16 cellular contexts compared by ENCODE assay signal in the genomic region with DNA sequence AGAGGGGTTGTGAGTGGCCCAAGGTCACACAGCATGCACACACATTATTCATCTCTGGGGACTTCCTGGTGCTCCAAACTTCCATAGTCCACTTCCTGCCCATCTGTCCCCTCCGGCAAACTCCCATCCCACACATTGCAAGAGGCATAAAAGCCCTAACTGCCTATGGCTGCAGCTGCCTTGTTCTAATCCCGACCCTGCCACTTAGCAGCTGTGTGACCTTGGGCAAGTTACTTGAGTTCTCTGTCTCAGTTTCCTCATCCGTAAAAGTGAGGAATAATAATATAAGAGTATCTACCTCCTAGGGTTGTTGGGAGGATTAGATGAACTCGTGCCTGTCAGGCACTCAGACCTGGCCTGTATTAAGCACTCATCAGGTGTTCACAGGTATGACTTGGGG.
"Had no signal": no experiment of that assay in that cellular context is flagged by ENCODE, and none has a peak within 500 bp of the region (broad histone marks: within the 10 kb centered on the region; RNA-seq: fewer than 3 reads in every experiment).

No MANE protein-coding gene starts in this region.

- H3K4me3 ChIP-seq: esophagus muscularis mucosa, gastroesophageal sphincter, heart right ventricle, tibial artery had no signal

- H3K9me3 ChIP-seq: esophagus muscularis mucosa, gastroesophageal sphincter, tibial artery had no signal

- H3K27ac ChIP-seq: esophagus muscularis mucosa, gastroesophageal sphincter, heart right ventricle, tibial artery had no signal

- ATAC-seq: activated CD8-positive, alpha-beta T cell treated with anti-CD3 and anti-CD28 coated beads, Interleukin-2, amount 10 ng/mL, durations not matched to agents 7 days and 5 days; gastroesophageal sphincter; heart right ventricle; natural killer cell; stimulated activated naive CD8-positive, alpha-beta T cell treated with anti-CD3 and anti-CD28 coated beads, Interleukin-15, Interleukin-2, amounts not matched to agents 100 U/mL and 50 U/mL, for 24 hours had no signal

- H3K27me3 ChIP-seq: esophagus muscularis mucosa, gastroesophageal sphincter, heart right ventricle, tibial artery had no signal

- DNase-seq: activated CD4-positive, alpha-beta T cell treated with anti-CD3 and anti-CD28 coated beads, Interleukin-2, amount 10 ng/mL, durations not matched to agents 7 days and 5 days; activated CD4-positive, CD25-positive, alpha-beta regulatory T cell; activated CD8-positive, alpha-beta T cell treated with anti-CD3 and anti-CD28 coated beads, Interleukin-2, amount 10 ng/mL, durations not matched to agents 7 days and 5 days; activated naive CD4-positive, alpha-beta T cell treated with anti-CD3 and anti-CD28 coated beads, Interleukin-2, amount 50 U/mL, for 16 hours; activated T-cell treated with anti-CD3 and anti-CD28 coated beads, Interleukin-2, amount 50 U/mL, for 24 hours; aorta; effector CD4-positive, alpha-beta T cell; heart right ventricle; mesendoderm; natural killer cell; stimulated activated CD4-positive, alpha-beta T cell treated with anti-CD3 and anti-CD28 coated beads, Interleukin-2, amount 100 ng/mL, for 24 hours; stimulated activated naive CD8-positive, alpha-beta T cell treated with anti-CD3 and anti-CD28 coated beads, Interleukin-15, Interleukin-2, amounts not matched to agents 100 U/mL and 50 U/mL, for 24 hours; substantia nigra had no signal
